1 cellular context compared by ENCODE assay signal in the genomic region with DNA sequence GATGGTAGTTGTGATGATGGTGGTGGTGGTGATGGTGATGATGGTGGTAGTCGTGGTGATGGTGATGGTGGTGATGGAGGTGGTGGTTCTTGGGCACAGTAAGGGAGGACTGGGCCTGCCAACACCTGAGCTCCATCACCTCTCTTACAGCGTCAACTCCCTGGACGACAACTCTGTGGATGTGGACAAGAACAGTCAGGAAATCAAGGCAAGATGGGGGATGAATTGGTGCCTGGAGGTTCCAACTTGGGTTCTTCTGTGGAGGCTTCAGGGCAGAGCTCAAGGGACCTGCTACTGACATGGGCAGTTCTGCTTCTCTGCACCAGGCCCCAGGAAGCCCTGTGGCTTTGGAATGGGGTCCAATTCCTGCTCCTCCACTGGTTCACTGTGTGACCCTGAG.
TF ChIP-seq lines count a peak whose summit lies in the region.

No MANE protein-coding gene starts in this region.

TF ChIP-seq in H1, 55 proteins besides CTCF, POLR2A, EP300 and RAD21:
- TF ChIP-seq POU5F1 (IDR thresholded peaks at IDR 0.05; ENCODE audit: low read depth, low read length): no peak
- TF ChIP-seq SAP30 (IDR thresholded peaks at IDR 0.05; ENCODE audit: insufficient read depth, insufficient replicate concordance, low read length): no peak
TF ChIP-seq in H1: peak in this region for 0.
